Comparison of ENCODE assay signal across 9 cellular contexts in the genomic region with DNA sequence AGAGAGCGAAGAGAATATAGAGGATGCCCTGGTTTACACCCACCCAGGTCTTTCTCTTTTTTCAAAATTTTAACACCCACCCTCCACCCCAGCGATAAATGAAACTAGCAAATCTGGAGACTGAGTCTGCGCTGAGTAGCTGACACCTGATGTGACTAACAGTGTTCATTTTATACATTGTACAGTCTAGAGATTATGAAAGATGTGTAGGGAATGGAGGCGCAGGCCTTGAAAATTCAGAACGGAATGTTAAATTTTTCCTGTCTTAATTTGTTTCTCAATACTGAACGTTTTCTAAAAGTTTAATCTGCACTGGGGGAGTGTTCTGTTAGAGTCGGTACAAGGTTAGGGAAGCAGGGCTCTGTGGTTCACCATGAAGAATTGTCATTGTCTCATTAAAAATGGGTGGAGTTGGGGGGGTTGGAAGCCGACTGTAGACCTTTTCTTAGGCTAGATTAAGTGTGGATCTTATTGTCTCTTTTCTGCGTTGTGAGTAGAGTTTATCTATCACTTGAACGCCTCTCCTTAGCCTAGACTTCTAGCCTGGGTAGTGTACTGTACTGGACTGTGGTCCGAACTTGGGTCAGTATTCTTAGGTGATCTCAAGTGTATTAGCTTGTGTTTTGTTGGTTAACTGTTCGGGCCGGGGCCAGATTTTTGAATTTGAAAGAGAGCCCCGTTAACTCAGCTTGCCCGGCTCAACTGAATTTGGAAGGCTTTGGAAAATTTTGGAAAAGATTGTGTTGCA. TPM values are rescaled to one million over a fixed set of nuclear protein-coding genes. Genes with fewer than 3 reads are reported as not detected.
DNase-seq lines count a peak whose midpoint lies in the region; ATAC-seq and TF ChIP-seq lines count a peak whose summit lies in the region.
"Had no signal": no experiment of that assay in that cellular context is flagged by ENCODE, and none has a peak within 500 bp of the region (broad histone marks: within the 10 kb centered on the region; RNA-seq: fewer than 3 reads in every experiment).

No MANE protein-coding gene starts in this region.

- H3K36me3 ChIP-seq in cardiac muscle cell (no peaks in the 10 kb centered on the region), kidney epithelial cell (ENCODE audit: control insufficient read depth, insufficient read depth, low read length) (no peaks in the 10 kb centered on the region), testis (ENCODE audit: low read depth, missing control alignments) (no peaks in the 10 kb centered on the region)

- no peak for DNase-seq in cardiac muscle cell (ENCODE audit: low read depth in 1 of 2, low spot score in 1 of 2)
- no peak for DNase-seq in cardiac septum (ENCODE audit: low spot score)
- no peak for DNase-seq in activated naive CD4-positive, alpha-beta T cell treated with anti-CD3 and anti-CD28 coated beads, Interleukin-2, amount 50 U/mL, for 72 hours (ENCODE audit: low spot score in 2 of 2)
- DNase-seq in kidney epithelial cell (ENCODE audit: low read depth): no peak
- DNase-seq in testis: peak; percentile 53
- DNase-seq in posterior cingulate gyrus: no peak
- DNase-seq in D341Med (ENCODE audit: low spot score): no peak
- DNase-seq in mesothelial cell of epicardium (ENCODE audit: low spot score in 2 of 2, unreplicated experiment in 2 of 2): no peak
- DNase-seq: stimulated activated naive B cell treated with anti-CD40 and anti-IgM and Interleukin-4, amounts not matched to agents 10 μg/mL and 1 μg/mL and 100 μg/mL, for 72 hours had no signal

- no peaks in the 10 kb centered on the region for H3K9me3 ChIP-seq in cardiac muscle cell (ENCODE audit: low read depth)
- H3K9me3 ChIP-seq in testis: no peaks in the 10 kb centered on the region

- H3K27me3 ChIP-seq in cardiac muscle cell: no peaks in the 10 kb centered on the region
- H3K27me3 ChIP-seq in kidney epithelial cell (ENCODE audit: control insufficient read depth, insufficient read depth, low read length): no peaks in the 10 kb centered on the region
- H3K27me3 ChIP-seq in testis: no peaks in the 10 kb centered on the region

- no peak overlapping the region for H3K27ac ChIP-seq in cardiac muscle cell
- peak overlapping the region; percentile 75 to 90 for H3K27ac ChIP-seq in testis

- H3K4me3 ChIP-seq in cardiac muscle cell (peak overlapping the region; percentile 84), kidney epithelial cell (ENCODE audit: low read depth, low read length) (peak overlapping the region; percentile 66), testis (peak overlapping the region; percentile 73)

- TF ChIP-seq POLR2A in testis (IDR thresholded peaks at IDR 0.05): no peak

- no peaks in the 10 kb centered on the region for H3K27me3 Mint-ChIP-seq in mesothelial cell of epicardium (ENCODE audit: low read depth)
- H3K27me3 Mint-ChIP-seq: stimulated activated naive B cell treated with anti-CD40 and anti-IgM and Interleukin-4, amounts not matched to agents 10 μg/mL and 1 μg/mL and 100 μg/mL, for 72 hours had no signal

- WGBS in testis, 2 donors: 8 to 14% methylated on average over 15 of the region's 15 CpGs

- ATAC-seq in activated naive CD4-positive, alpha-beta T cell treated with anti-CD3 and anti-CD28 coated beads, Interleukin-2, amount 50 U/mL, for 72 hours: peak; percentile 46 to 50

- TF ChIP-seq CTCF in cardiac muscle cell (IDR thresholded peaks at IDR 0.05; ENCODE audit: low read depth, low read length) (no peak), kidney epithelial cell (IDR thresholded peaks at IDR 0.05; ENCODE audit: insufficient read depth, low read length, poor library complexity, severe bottlenecking) (no peak), testis (IDR thresholded peaks at IDR 0.05) (no peak), mesothelial cell of epicardium (IDR thresholded peaks at IDR 0.05; ENCODE audit: unreplicated experiment) (no peak)

- H3K27ac Mint-ChIP-seq in activated naive CD4-positive, alpha-beta T cell treated with anti-CD3 and anti-CD28 coated beads, Interleukin-2, amount 50 U/mL, for 72 hours: no peak overlapping the region
- H3K27ac Mint-ChIP-seq in mesothelial cell of epicardium: no peak overlapping the region
- H3K27ac Mint-ChIP-seq: stimulated activated naive B cell treated with anti-CD40 and anti-IgM and Interleukin-4, amounts not matched to agents 10 μg/mL and 1 μg/mL and 100 μg/mL, for 72 hours had no signal

- peaks cover 26 to 32% of the 10 kb centered on the region in 2 donors for H3K36me3 Mint-ChIP-seq in activated naive CD4-positive, alpha-beta T cell treated with anti-CD3 and anti-CD28 coated beads, Interleukin-2, amount 50 U/mL, for 72 hours
- H3K36me3 Mint-ChIP-seq in mesothelial cell of epicardium: peaks cover 13% of the 10 kb centered on the region

- peaks cover 25% of the 10 kb centered on the region for H3K4me1 Mint-ChIP-seq in mesothelial cell of epicardium

- no peak overlapping the region for H3K4me3 Mint-ChIP-seq in mesothelial cell of epicardium
- H3K4me3 Mint-ChIP-seq: stimulated activated naive B cell treated with anti-CD40 and anti-IgM and Interleukin-4, amounts not matched to agents 10 μg/mL and 1 μg/mL and 100 μg/mL, for 72 hours had no signal

- H3K9me3 Mint-ChIP-seq in activated naive CD4-positive, alpha-beta T cell treated with anti-CD3 and anti-CD28 coated beads, Interleukin-2, amount 50 U/mL, for 72 hours: peaks cover 6 to 15% of the 10 kb centered on the region in 2 donors
- peaks cover 4% of the 10 kb centered on the region for H3K9me3 Mint-ChIP-seq in mesothelial cell of epicardium

- intact Hi-C loops in cardiac septum (cut with DNase I) (loop anchor here (2.0 to 10.0 kb wide), 4 partner anchors 38 to 265 kb away; no protein-coding TSS in a partner anchor), testis (cut with DNase I; ENCODE audit: low total_unique reads) (loop anchor here (5.0 kb wide), 1 partner anchor 128 kb away; no protein-coding TSS in a partner anchor), posterior cingulate gyrus (cut with DNase I) (loop anchor here (5.0 to 10.0 kb wide), 3 partner anchors 38 to 123 kb away; no protein-coding TSS in a partner anchor)

- peaks cover 19% of the 10 kb centered on the region for H3K4me1 ChIP-seq in cardiac muscle cell (ENCODE audit: low read depth)
- H3K4me1 ChIP-seq in testis: peaks cover 10% of the 10 kb centered on the region

RNA-seq across cellular contexts. Expression of a gene that starts 1.9 kb away (rescaled TPM):
- total RNA-seq in cardiac muscle cell: 82.2 and 131 TPM in 2 replicates
- 61.6 and 71.6 TPM in 2 replicates for polyA plus RNA-seq in cardiac muscle cell
- 135 TPM for total RNA-seq in cardiac septum
- total RNA-seq in activated naive CD4-positive, alpha-beta T cell treated with anti-CD3 and anti-CD28 coated beads, Interleukin-2, amount 50 U/mL, for 72 hours: 10 to 100 TPM; 82.9 to 94.3 TPM
- 124 and 134 TPM in 2 replicates for total RNA-seq in kidney epithelial cell
- 100 to 1,000 TPM; 174 to 194 TPM for total RNA-seq in testis
- polyA plus RNA-seq in testis (ENCODE audit: insufficient read depth, low read depth, low replicate concordance): 88.2 TPM
- 170 to 175 TPM (median 174 TPM) in 3 replicates for total RNA-seq in mesothelial cell of epicardium
